In the genomic region with DNA sequence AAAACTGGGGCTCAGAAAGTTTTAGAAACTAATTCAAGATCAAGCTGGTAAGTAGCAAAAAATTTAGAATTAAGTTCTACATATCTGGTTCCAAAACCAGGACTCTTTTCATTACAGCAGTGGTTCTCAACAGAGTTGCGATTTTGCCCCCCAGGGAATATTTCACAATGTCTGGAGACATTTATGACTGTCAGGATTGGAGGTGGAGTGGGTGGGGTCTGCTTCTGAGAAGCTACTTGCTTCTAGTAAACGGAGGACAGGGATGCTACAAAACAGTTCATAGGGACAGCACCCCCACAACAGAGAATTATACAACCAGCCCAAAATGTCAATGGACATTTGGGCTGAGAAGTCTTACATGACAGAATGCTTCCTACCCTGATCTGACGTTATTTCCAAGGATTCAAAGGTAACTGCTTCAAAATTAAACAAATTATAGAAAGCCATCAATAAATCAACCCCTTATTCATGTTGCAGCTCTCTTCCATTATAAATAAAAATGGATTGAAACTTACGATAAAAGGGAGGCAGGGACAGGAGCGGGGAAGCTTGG, we compare ENCODE assay signal across 8 cellular contexts. TPM values are rescaled to one million over a fixed set of nuclear protein-coding genes. Genes with fewer than 3 reads are reported as not detected.
DNase-seq lines count a peak whose midpoint lies in the region; ATAC-seq, FAIRE-seq and TF ChIP-seq lines count a peak whose summit lies in the region.

No MANE protein-coding gene starts in this region.

- 13% methylated on average over 5 of the region's 5 CpGs for WGBS in esophagus muscularis mucosa

- intact Hi-C loops in esophagus muscularis mucosa (cut with DNase I): loop anchor here (10.0 kb wide), 2 partner anchors 170 to 390 kb away; a partner anchor contains a TSS

- H3K4me3 Mint-ChIP-seq in osteocyte (ENCODE audit: unreplicated experiment): peak overlapping the region; percentile 98

- peak overlapping the region; percentile 97 for H3K27ac Mint-ChIP-seq in osteocyte (ENCODE audit: unreplicated experiment)

- peak overlapping the region; percentile 81 to 88 (median 84) for H3K27ac ChIP-seq in esophagus muscularis mucosa (replicated peaks in 1 of 4)

- no peaks in the 10 kb centered on the region for H3K9me3 Mint-ChIP-seq in osteocyte (ENCODE audit: unreplicated experiment)

- H3K36me3 ChIP-seq in esophagus muscularis mucosa: no peaks in the 10 kb centered on the region

- no peaks in the 10 kb centered on the region for H3K36me3 Mint-ChIP-seq in osteocyte (ENCODE audit: unreplicated experiment)

- ATAC-seq in GM19372 (IDR thresholded peaks at IDR 0.05; ENCODE audit: low read depth, unreplicated experiment) (peak; percentile 1), HG03095 (IDR thresholded peaks at IDR 0.05; ENCODE audit: unreplicated experiment) (no peak), HG02840 (IDR thresholded peaks at IDR 0.05; ENCODE audit: low FRiP score, unreplicated experiment) (no peak)

- no peaks in the 10 kb centered on the region for H3K9me3 ChIP-seq in esophagus muscularis mucosa

- peaks cover 20% of the 10 kb centered on the region for H3K27me3 Mint-ChIP-seq in osteocyte (ENCODE audit: unreplicated experiment)

- DNase-seq in SK-MEL-5 (ENCODE audit: low read depth, low spot score) (peak; percentile 13), esophagus muscularis mucosa (ENCODE audit: extremely low spot score) (no peak), osteocyte (ENCODE audit: extremely low spot score, unreplicated experiment) (no peak), GM19239 (ENCODE audit: insufficient read length, low spot score) (no peak), mesenteric fat pad (ENCODE audit: low spot score) (no peak)

- H3K4me1 Mint-ChIP-seq in osteocyte (ENCODE audit: unreplicated experiment): peaks cover 19% of the 10 kb centered on the region

- H3K4me1 ChIP-seq in esophagus muscularis mucosa: peaks cover 5 to 23% (median 20%) of the 10 kb centered on the region in 4 donors

- no peak for TF ChIP-seq EP300 in esophagus muscularis mucosa (IDR thresholded peaks at IDR 0.05)

- no peak for FAIRE-seq in GM19239 (lab: Jason Lieb, UNC)

- TF ChIP-seq CTCF in esophagus muscularis mucosa (IDR thresholded peaks at IDR 0.05) (no peak), osteocyte (IDR thresholded peaks at IDR 0.05) (no peak)

- no peaks in the 10 kb centered on the region for H3K27me3 ChIP-seq in esophagus muscularis mucosa

- TF ChIP-seq POLR2A in esophagus muscularis mucosa (IDR thresholded peaks at IDR 0.05; ENCODE audit: low read depth): no peak

- peak overlapping the region; percentile 78 to 85 (median 84) for H3K4me3 ChIP-seq in esophagus muscularis mucosa

- in situ Hi-C loops in SK-MEL-5 (cut with HindIII; ENCODE audit: low pct_unique_long_range_greater_than_20kb, low sequenced_read_pairs): no loop called here

RNA-seq across cellular contexts. Expression of a gene that starts 0.7 kb away (rescaled TPM):
- 8.5 and 12.2 TPM in 2 replicates for total RNA-seq in SK-MEL-5 (2014; rRNA removed; shearing (Covaris generic))
- 2.4 and 5.1 TPM in 2 replicates for polyA plus RNA-seq in SK-MEL-5 (2015; cell fraction: cytosol; rRNA removed)
- 16.3 and 22.1 TPM in 2 replicates for polyA plus RNA-seq in SK-MEL-5 (2015; cell fraction: nucleus; rRNA removed)
- total RNA-seq in esophagus muscularis mucosa: 10 to 100 TPM; 16.2 to 34.5 (median 20.4) TPM
- total RNA-seq in osteocyte: 10.6 and 13.2 TPM in 2 replicates
- total RNA-seq in mesenteric fat pad: 7.3 TPM
